14 cellular contexts compared by ENCODE assay signal in genomic region chr5:31786001-31786757, GRCh38.
A peak's percentile ranks its signal among the peaks of the same experiment; 100 is the strongest.
DNase-seq lines count a peak whose midpoint lies in the region; ATAC-seq and TF ChIP-seq lines count a peak whose summit lies in the region.
"Had no signal": no experiment of that assay in that cellular context is flagged by ENCODE, and none has a peak within 500 bp of the region (broad histone marks: within the 10 kb centered on the region; RNA-seq: fewer than 3 reads in every experiment).

No MANE protein-coding gene starts in this region.

- H4K91ac ChIP-seq in neuronal stem cell (ENCODE audit: low read depth, low read length, poor library complexity) = no peak overlapping the region

- H3K79me1 ChIP-seq in neuronal stem cell (ENCODE audit: low read depth, low read length) = no peaks in the 10 kb centered on the region

- no peak overlapping the region for H3K4ac ChIP-seq in neuronal stem cell (ENCODE audit: low read length)

- no peak overlapping the region for H2AK5ac ChIP-seq in neuronal stem cell (ENCODE audit: low read depth, low read length)

- 0 out of 2 replicates have a peak overlapping the region, but pooled peaks have one; percentile 25 for H3K4me3 ChIP-seq in SK-N-MC
- H3K4me3 ChIP-seq in heart right ventricle = no peak overlapping the region
- no peak overlapping the region for H3K4me3 ChIP-seq in neuronal stem cell (ENCODE audit: low read length in 2 of 2)
- H3K4me3 ChIP-seq: GM23338 had no signal

- H3K9me3 Mint-ChIP-seq in mesothelial cell of epicardium (peaks cover 6% of the 10 kb centered on the region), glutamatergic neuron (ENCODE audit: unreplicated experiment) (peaks cover 2% of the 10 kb centered on the region)
- no peaks in the 10 kb centered on the region for H3K9me3 Mint-ChIP-seq in activated naive CD8-positive, alpha-beta T cell treated with anti-CD3 and anti-CD28 coated beads for 36 hours
- H3K9me3 Mint-ChIP-seq: CD8-positive, alpha-beta T cell; GM23338; H9 had no signal

- no peak overlapping the region for H3K4me2 ChIP-seq in neuronal stem cell (ENCODE audit: insufficient read depth, low read length, poor library complexity, severe bottlenecking)
- H3K4me2 ChIP-seq: GM23338 had no signal

- H3K27me3 Mint-ChIP-seq in mesothelial cell of epicardium (ENCODE audit: low read depth) (no peaks in the 10 kb centered on the region), glutamatergic neuron (ENCODE audit: unreplicated experiment) (no peaks in the 10 kb centered on the region)
- no peaks in the 10 kb centered on the region for H3K27me3 Mint-ChIP-seq in activated naive CD8-positive, alpha-beta T cell treated with anti-CD3 and anti-CD28 coated beads for 36 hours

- H3K27me3 ChIP-seq in heart right ventricle = no peaks in the 10 kb centered on the region
- H3K27me3 ChIP-seq in neuronal stem cell (ENCODE audit: control insufficient read depth in 3 of 3, insufficient read depth in 3 of 3, low read depth in 1 of 3, low read length in 3 of 3) = no peaks in the 10 kb centered on the region

- H3K27ac ChIP-seq in SK-N-MC (no peak overlapping the region), heart right ventricle (peak overlapping the region in 9 of 10 donors; percentile 17 to 77 (median 48)), neuronal stem cell (replicated peaks; ENCODE audit: low read length) (no peak overlapping the region)

- H3K4me1 ChIP-seq in heart right ventricle (peaks cover 5 to 59% (median 23%) of the 10 kb centered on the region in 9 donors), neuronal stem cell (ENCODE audit: control insufficient read depth in 2 of 2, insufficient read depth in 1 of 2, low read depth in 1 of 2, low read length in 2 of 2) (no peaks in the 10 kb centered on the region)

- DNase-seq in SK-N-MC (ENCODE audit: low read depth, low spot score) = peak; percentile 6
- DNase-seq in heart right ventricle = peak; percentile 25 to 52
- DNase-seq in mesothelial cell of epicardium (ENCODE audit: low spot score in 2 of 2, unreplicated experiment in 2 of 2) = no peak
- DNase-seq in glutamatergic neuron = no peak
- DNase-seq in activated naive CD8-positive, alpha-beta T cell treated with anti-CD3 and anti-CD28 coated beads for 36 hours = no peak
- no peak for DNase-seq in neuronal stem cell (ENCODE audit: low spot score)
- DNase-seq: CD8-positive, alpha-beta T cell; COR-L47; DMS153; DMS79 treated with DMSO at 0.1 percent for 48 hours; EL; H9 had no signal

- no peaks in the 10 kb centered on the region for H3K9me3 ChIP-seq in SK-N-MC (ENCODE audit: low read depth, low read length)
- H3K9me3 ChIP-seq in heart right ventricle = peaks cover 0 to 4% (median 0%) of the 10 kb centered on the region in 11 donors
- H3K9me3 ChIP-seq in neuronal stem cell (replicated peaks in 1 of 2; ENCODE audit: control insufficient read depth in 2 of 2, insufficient read depth in 1 of 2, low read depth in 1 of 2, low read length in 2 of 2) = no peaks in the 10 kb centered on the region

- H3K9ac ChIP-seq in SK-N-MC (ENCODE audit: insufficient read length) (no peak overlapping the region), neuronal stem cell (ENCODE audit: low read depth, low read length, poor library complexity) (no peak overlapping the region)

- H3K36me3 Mint-ChIP-seq in mesothelial cell of epicardium = peaks cover 8% of the 10 kb centered on the region
- H3K36me3 Mint-ChIP-seq in glutamatergic neuron (ENCODE audit: unreplicated experiment) = peaks cover 6% of the 10 kb centered on the region
- no peaks in the 10 kb centered on the region for H3K36me3 Mint-ChIP-seq in activated naive CD8-positive, alpha-beta T cell treated with anti-CD3 and anti-CD28 coated beads for 36 hours
- H3K36me3 Mint-ChIP-seq: CD14-positive monocyte; CD8-positive, alpha-beta T cell had no signal

- H3K27ac Mint-ChIP-seq in mesothelial cell of epicardium = peak overlapping the region; percentile 31
- H3K27ac Mint-ChIP-seq in glutamatergic neuron (ENCODE audit: unreplicated experiment) = no peak overlapping the region
- H3K27ac Mint-ChIP-seq in activated naive CD8-positive, alpha-beta T cell treated with anti-CD3 and anti-CD28 coated beads for 36 hours = no peak overlapping the region
- H3K27ac Mint-ChIP-seq: CD14-positive monocyte; CD8-positive, alpha-beta T cell; GM23338; H9 had no signal

- TF ChIP-seq CTCF in heart right ventricle (IDR thresholded peaks at IDR 0.05) = no peak
- TF ChIP-seq CTCF in mesothelial cell of epicardium (IDR thresholded peaks at IDR 0.05; ENCODE audit: unreplicated experiment) = no peak
- TF ChIP-seq CTCF in glutamatergic neuron (IDR thresholded peaks at IDR 0.05; ENCODE audit: partially characterized antibody, unreplicated experiment) = no peak

- H4K8ac ChIP-seq in neuronal stem cell (ENCODE audit: low read depth, low read length) = no peak overlapping the region

- no peak overlapping the region for H3K23ac ChIP-seq in neuronal stem cell (ENCODE audit: low read depth, low read length, poor library complexity)

- no peak overlapping the region for H2AFZ ChIP-seq in neuronal stem cell (ENCODE audit: low read length)
- H2AFZ ChIP-seq: GM23338 had no signal

- intact Hi-C loops in heart right ventricle (cut with DNase I) = loop anchor here in 1 of 10 donors (5.0 kb wide), 1 partner anchor 124 kb away; no protein-coding TSS in a partner anchor

- H3K4me3 Mint-ChIP-seq in mesothelial cell of epicardium = no peak overlapping the region
- no peak overlapping the region for H3K4me3 Mint-ChIP-seq in glutamatergic neuron (ENCODE audit: unreplicated experiment)
- no peak overlapping the region for H3K4me3 Mint-ChIP-seq in activated naive CD8-positive, alpha-beta T cell treated with anti-CD3 and anti-CD28 coated beads for 36 hours
- H3K4me3 Mint-ChIP-seq: CD14-positive monocyte; CD8-positive, alpha-beta T cell; GM23338; H9 had no signal

- peak; percentile 76 to 89 (median 82) for ATAC-seq in heart right ventricle
- ATAC-seq: CD8-positive, alpha-beta T cell; GM23338 had no signal

- no peak overlapping the region for H2BK120ac ChIP-seq in neuronal stem cell (ENCODE audit: low read depth, low read length)

- H3K4me1 Mint-ChIP-seq in mesothelial cell of epicardium (peaks cover 14% of the 10 kb centered on the region), glutamatergic neuron (ENCODE audit: low read depth, unreplicated experiment) (peaks cover 12% of the 10 kb centered on the region)
- peaks cover 4% of the 10 kb centered on the region for H3K4me1 Mint-ChIP-seq in activated naive CD8-positive, alpha-beta T cell treated with anti-CD3 and anti-CD28 coated beads for 36 hours
- H3K4me1 Mint-ChIP-seq: CD14-positive monocyte had no signal

- H3K36me3 ChIP-seq in SK-N-MC (ENCODE audit: insufficient read depth, low read length) (no peaks in the 10 kb centered on the region), heart right ventricle (peaks cover 0 to 13% (median 0%) of the 10 kb centered on the region in 9 donors), neuronal stem cell (replicated peaks in 1 of 2; ENCODE audit: control insufficient read depth in 2 of 2, insufficient read depth in 2 of 2, low read length in 2 of 2) (no peaks in the 10 kb centered on the region)

- no peak overlapping the region for H2BK5ac ChIP-seq in neuronal stem cell (ENCODE audit: low read length)

- H2BK12ac ChIP-seq in neuronal stem cell (ENCODE audit: low read length) = no peak overlapping the region

- 44 to 48% methylated on average over 4 of the region's 4 CpGs for WGBS in heart right ventricle, 2 donors
- no CpG with 5 or more reads among the region's 4 CpGs for WGBS in neuronal stem cell (ENCODE audit: extremely low coverage in 2 of 2, insufficient read length in 2 of 2, insufficient replicate concordance in 1 of 2), 2 donors

- no peak overlapping the region for H3K18ac ChIP-seq in neuronal stem cell (ENCODE audit: low read length)

- no peak overlapping the region for H2BK15ac ChIP-seq in neuronal stem cell (ENCODE audit: low read length)

- no peak overlapping the region for H3K14ac ChIP-seq in neuronal stem cell (ENCODE audit: low read length)

Comparison
In these comparisons a context has a peak if more than half of its experiments do, and no peak if none do; other contexts are left out.
1. DNase-seq: peak in SK-N-MC (single experiment) and heart right ventricle (2 of 2); none in mesothelial cell of epicardium (0 of 2), glutamatergic neuron (single experiment), activated naive CD8-positive, alpha-beta T cell treated with anti-CD3 and anti-CD28 coated beads for 36 hours (single experiment) and neuronal stem cell (single experiment).
2. H3K27ac ChIP-seq: peak in heart right ventricle (9 of 10); none in SK-N-MC (single experiment) and neuronal stem cell (single experiment).